Comparison of ENCODE assay signal across 13 cellular contexts in the genomic region with DNA sequence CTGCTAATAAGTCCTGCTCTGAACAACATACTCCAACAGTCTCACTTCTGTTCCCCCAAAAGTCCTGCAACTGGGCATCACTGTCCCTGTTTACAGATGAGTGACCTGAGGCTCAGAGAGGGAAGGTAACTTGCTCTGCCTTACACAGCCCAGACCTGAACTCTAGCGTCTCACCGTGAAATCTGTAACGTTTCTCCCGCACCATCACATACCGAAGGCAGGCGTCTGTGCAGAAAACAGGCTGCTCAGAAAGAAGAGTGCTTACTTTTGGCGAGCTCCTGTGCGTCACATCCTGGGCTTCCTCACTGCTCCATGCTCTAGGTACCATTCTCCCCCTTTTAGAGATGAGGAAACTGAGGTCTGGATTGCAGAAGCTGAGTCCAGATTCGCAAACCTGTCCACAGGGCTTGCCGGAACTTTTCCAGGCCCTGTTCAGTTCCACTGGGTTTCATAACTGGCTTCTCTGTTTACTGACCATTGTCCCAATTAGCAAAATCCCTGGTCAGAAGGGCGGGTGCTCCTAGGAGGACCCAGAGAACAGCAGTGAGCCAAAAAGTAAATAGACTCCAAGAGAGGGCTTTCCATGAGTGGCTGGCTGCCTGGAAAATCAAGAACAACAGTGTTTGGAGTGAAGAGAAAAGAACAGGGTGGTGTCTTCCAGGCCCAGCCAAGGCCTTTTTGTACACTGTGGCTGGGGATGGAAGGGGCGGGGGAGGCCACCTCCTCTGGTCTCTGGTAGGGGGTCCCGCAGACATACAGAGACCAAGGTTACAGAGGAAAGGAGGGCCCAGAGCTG. TPM values are rescaled to one million over a fixed set of nuclear protein-coding genes. Genes with fewer than 3 reads are reported as not detected.
DNase-seq lines count a peak whose midpoint lies in the region; ATAC-seq and TF ChIP-seq lines count a peak whose summit lies in the region.
"Had no signal": no experiment of that assay in that cellular context is flagged by ENCODE, and none has a peak within 500 bp of the region (broad histone marks: within the 10 kb centered on the region; RNA-seq: fewer than 3 reads in every experiment).

No MANE protein-coding gene starts in this region.

- peak overlapping the region; percentile 66 for H3K27ac ChIP-seq in neutrophil
- H3K27ac ChIP-seq in tibial artery, result peak overlapping the region; percentile 92 to 95

- peaks cover 11% of the 10 kb centered on the region for H3K27me3 Mint-ChIP-seq in activated T-helper 1 cell treated with anti-CD3 and anti-CD28 coated beads, Interleukin-12 subunit alpha, Interleukin-12 subunit beta, Interleukin-2, Interleukin-4 antibody, amounts not matched to agents 30 ng/mL and 10 ng/mL and 1 ng/mL, durations not matched to agents 14 hours and 24 hours and 36 hours (ENCODE audit: insufficient read depth)

- no peaks in the 10 kb centered on the region for H3K27me3 ChIP-seq in neutrophil
- H3K27me3 ChIP-seq in tibial artery, result no peaks in the 10 kb centered on the region

- no peaks in the 10 kb centered on the region for H3K9me3 Mint-ChIP-seq in activated T-helper 1 cell treated with anti-CD3 and anti-CD28 coated beads, Interleukin-12 subunit alpha, Interleukin-12 subunit beta, Interleukin-2, Interleukin-4 antibody, amounts not matched to agents 30 ng/mL and 10 ng/mL and 1 ng/mL, durations not matched to agents 14 hours and 24 hours and 36 hours

- H3K36me3 ChIP-seq in neutrophil (peaks cover 31% of the 10 kb centered on the region), tibial artery (peaks cover 0 to 8% (median 0%) of the 10 kb centered on the region in 3 donors)

- H3K4me1 ChIP-seq in neutrophil (ENCODE audit: control insufficient read depth in 1 of 2, insufficient read depth in 1 of 2, low read depth in 1 of 2, low read length in 1 of 2), result peaks cover 37 to 46% of the 10 kb centered on the region in 2 experiments
- H3K4me1 ChIP-seq in tibial artery, result peaks cover 26 to 94% (median 77%) of the 10 kb centered on the region in 4 donors

- DNase-seq in cerebellum (ENCODE audit: low spot score) (peak; percentile 27), left cardiac atrium (peak; percentile 73), tibial artery (peak; percentile 89 to 92), RPMI8226 (no peak), NCI-H1930 (lab: John Stamatoyannopoulos, UW) (no peak), NCI-H2227 treated with DMSO at 0.1 percent for 48 hours (lab: John Stamatoyannopoulos, UW) (no peak)
- no peak for DNase-seq in activated T-helper 1 cell treated with anti-CD3 and anti-CD28 coated beads, Interleukin-12 subunit alpha, Interleukin-12 subunit beta, Interleukin-2, Interleukin-4 antibody, amounts not matched to agents 30 ng/mL and 10 ng/mL and 1 ng/mL, durations not matched to agents 14 hours and 24 hours and 36 hours (ENCODE audit: low spot score)
- DNase-seq: HCEC 1CT, islet precursor cell, KBM-7, OCI-M1 had no signal

- peaks cover 9% of the 10 kb centered on the region for H3K4me1 Mint-ChIP-seq in activated T-helper 1 cell treated with anti-CD3 and anti-CD28 coated beads, Interleukin-12 subunit alpha, Interleukin-12 subunit beta, Interleukin-2, Interleukin-4 antibody, amounts not matched to agents 30 ng/mL and 10 ng/mL and 1 ng/mL, durations not matched to agents 14 hours and 24 hours and 36 hours (ENCODE audit: low read depth)

- TF ChIP-seq CTCF in neutrophil (IDR thresholded peaks at IDR 0.05), result no peak
- no peak for TF ChIP-seq CTCF in tibial artery (IDR thresholded peaks at IDR 0.05)

- H3K36me3 Mint-ChIP-seq in activated T-helper 1 cell treated with anti-CD3 and anti-CD28 coated beads, Interleukin-12 subunit alpha, Interleukin-12 subunit beta, Interleukin-2, Interleukin-4 antibody, amounts not matched to agents 30 ng/mL and 10 ng/mL and 1 ng/mL, durations not matched to agents 14 hours and 24 hours and 36 hours (ENCODE audit: low read depth), result no peaks in the 10 kb centered on the region

- no peak overlapping the region for H3K4me3 Mint-ChIP-seq in activated T-helper 1 cell treated with anti-CD3 and anti-CD28 coated beads, Interleukin-12 subunit alpha, Interleukin-12 subunit beta, Interleukin-2, Interleukin-4 antibody, amounts not matched to agents 30 ng/mL and 10 ng/mL and 1 ng/mL, durations not matched to agents 14 hours and 24 hours and 36 hours

- no peaks in the 10 kb centered on the region for H3K9me3 ChIP-seq in neutrophil
- no peaks in the 10 kb centered on the region for H3K9me3 ChIP-seq in tibial artery

- H3K4me3 ChIP-seq in neutrophil (ENCODE audit: low read depth in 1 of 2, low read length in 1 of 2), result no peak overlapping the region
- H3K4me3 ChIP-seq in tibial artery, result peak overlapping the region; percentile 17 to 20

- peak; percentile 30 to 60 for ATAC-seq in left cardiac atrium
- ATAC-seq: esophagus mucosa had no signal

- H3K27ac Mint-ChIP-seq in activated T-helper 1 cell treated with anti-CD3 and anti-CD28 coated beads, Interleukin-12 subunit alpha, Interleukin-12 subunit beta, Interleukin-2, Interleukin-4 antibody, amounts not matched to agents 30 ng/mL and 10 ng/mL and 1 ng/mL, durations not matched to agents 14 hours and 24 hours and 36 hours, result no peak overlapping the region

- intact Hi-C loops in left cardiac atrium (cut with DNase I) (no loop called here), tibial artery (cut with DNase I; ENCODE audit: low total_unique reads) (no loop called here)
- intact Hi-C loops in activated T-helper 1 cell treated with anti-CD3 and anti-CD28 coated beads, Interleukin-12 subunit alpha, Interleukin-12 subunit beta, Interleukin-2, Interleukin-4 antibody, amounts not matched to agents 30 ng/mL and 10 ng/mL and 1 ng/mL, durations not matched to agents 14 hours and 24 hours and 36 hours (cut with micrococcal nuclease), result no loop called here

RNA-seq across cellular contexts. Expression of gene GSN, which starts 27.1 kb away (rescaled TPM):
- 136 TPM for total RNA-seq in cerebellum
- total RNA-seq in left cardiac atrium, result 1,000 to 10,000 TPM in 1 of 2 donors, 100 to 1,000 TPM in 1; 881 to 1,287 TPM
- 1.5 and 2.5 TPM in 2 replicates for total RNA-seq in activated T-helper 1 cell treated with anti-CD3 and anti-CD28 coated beads, Interleukin-12 subunit alpha, Interleukin-12 subunit beta, Interleukin-2, Interleukin-4 antibody, amounts not matched to agents 30 ng/mL and 10 ng/mL and 1 ng/mL, durations not matched to agents 14 hours and 24 hours and 36 hours

Comparison
In these comparisons a context has a peak if more than half of its experiments do, and no peak if none do; other contexts are left out.
1. DNase-seq: peak in cerebellum (single experiment), left cardiac atrium (single experiment) and tibial artery (2 of 2); none in activated T-helper 1 cell treated with anti-CD3 and anti-CD28 coated beads, Interleukin-12 subunit alpha, Interleukin-12 subunit beta, Interleukin-2, Interleukin-4 antibody, amounts not matched to agents 30 ng/mL and 10 ng/mL and 1 ng/mL, durations not matched to agents 14 hours and 24 hours and 36 hours (single experiment), RPMI8226 (single experiment), NCI-H1930 (0 of 2) and NCI-H2227 treated with DMSO at 0.1 percent for 48 hours (single experiment).
2. H3K4me3 ChIP-seq: peak in tibial artery (2 of 2); none in neutrophil (0 of 2).
3. RNA of gene GSN, which starts 27.1 kb away (total RNA-seq): 881 to 1,287 TPM in left cardiac atrium and 136 TPM in cerebellum (single experiment); 1.5 to 2.5 TPM in activated T-helper 1 cell treated with anti-CD3 and anti-CD28 coated beads, Interleukin-12 subunit alpha, Interleukin-12 subunit beta, Interleukin-2, Interleukin-4 antibody, amounts not matched to agents 30 ng/mL and 10 ng/mL and 1 ng/mL, durations not matched to agents 14 hours and 24 hours and 36 hours; every median in the first group is over 10 times any median in the second.